In genomic region chr10:60627778-60628773, GRCh38 we compare ENCODE assay signal across 17 cellular contexts.
"Had no signal": no experiment of that assay in that cellular context is flagged by ENCODE, and none has a peak within 500 bp of the region (broad histone marks: within the 10 kb centered on the region; RNA-seq: fewer than 3 reads in every experiment).

No MANE protein-coding gene starts in this region.

- H3K36me3 ChIP-seq: ascending aorta, esophagus muscularis mucosa, neutrophil, tibial artery, vagina had no signal

- H3K9me3 ChIP-seq: ascending aorta, esophagus muscularis mucosa, neutrophil, tibial artery, vagina had no signal

- H3K27me3 ChIP-seq: ascending aorta, esophagus muscularis mucosa, tibial artery, vagina had no signal

- H3K4me1 ChIP-seq: ascending aorta, esophagus muscularis mucosa, tibial artery, vagina had no signal

- H3K4me3 ChIP-seq: ascending aorta, esophagus muscularis mucosa, tibial artery, vagina had no signal

- FAIRE-seq: keratinocyte had no signal

- DNase-seq: activated CD4-positive, alpha-beta T cell treated with anti-CD3 and anti-CD28 coated beads, Interleukin-2, amount 50 U/mL, for 4 hours; activated naive CD4-positive, alpha-beta T cell treated with anti-CD3 and anti-CD28 coated beads, Interleukin-2, amount 10 ng/mL, durations not matched to agents 7 days and 5 days; activated T-cell treated with anti-CD3 and anti-CD28 coated beads, Interleukin-2, amount 50 U/mL, for 1 hour; hippocampal formation; left ventricle myocardium superior; mesenchymal stem cell; stimulated activated CD4-positive, alpha-beta T cell treated with anti-CD3 and anti-CD28 coated beads, Interleukin-4, amount 100 ng/mL, for 24 hours; stimulated activated naive CD4-positive, alpha-beta T cell; T-cell; T1000; tibial artery had no signal

- ATAC-seq: activated CD4-positive, CD25-positive, alpha-beta regulatory T cell treated with anti-CD3 and anti-CD28 coated beads, Interleukin-2, amount 50 U/mL, for 24 hours; left ventricle myocardium superior; T-cell had no signal

- H3K27ac ChIP-seq: ascending aorta, esophagus muscularis mucosa, neutrophil, tibial artery, vagina had no signal
